Comparison of ENCODE assay signal across 25 cellular contexts in the genomic region with DNA sequence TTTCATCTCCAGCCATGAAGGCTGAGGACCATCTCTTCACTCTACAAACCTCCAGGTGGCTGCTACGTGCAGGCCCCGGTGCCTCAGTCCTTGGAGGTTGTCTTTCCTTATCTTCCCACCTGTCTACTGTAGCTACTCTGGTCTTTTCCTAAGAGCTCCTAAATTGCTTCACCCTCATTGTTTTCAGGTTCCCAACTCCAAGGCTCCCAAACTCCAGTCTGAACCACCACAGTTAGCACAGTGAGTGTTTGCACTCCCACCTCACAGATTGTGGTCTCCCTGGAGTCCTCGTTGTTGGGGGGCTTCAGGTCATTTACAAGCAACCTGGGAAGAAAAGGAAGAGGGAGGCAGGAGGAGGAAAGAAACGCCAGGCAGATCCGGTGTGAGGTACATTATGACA.
"Had no signal": no experiment of that assay in that cellular context is flagged by ENCODE, and none has a peak within 500 bp of the region (broad histone marks: within the 10 kb centered on the region; RNA-seq: fewer than 3 reads in every experiment).

No MANE protein-coding gene starts in this region.

- H3K4me1 Mint-ChIP-seq: naive thymus-derived CD8-positive, alpha-beta T cell had no signal

- H3K4me1 ChIP-seq: esophagus squamous epithelium, spleen, testis, upper lobe of right lung, vagina had no signal

- H3K36me3 ChIP-seq: esophagus squamous epithelium, ovary, spleen, stomach, tibial artery, upper lobe of right lung, vagina had no signal

- H3K27ac ChIP-seq: coronary artery, esophagus squamous epithelium, ovary, skin epidermis, spleen, testis, tibial artery, upper lobe of right lung, vagina had no signal

- H3K4me3 ChIP-seq: coronary artery, esophagus squamous epithelium, ovary, skin epidermis, spleen, stomach, testis, tibial artery, upper lobe of right lung, vagina had no signal

- H3K9me3 ChIP-seq: esophagus squamous epithelium, ovary, spleen, stomach, testis, tibial artery, upper lobe of right lung, vagina had no signal

- H3K27ac Mint-ChIP-seq: nephron progenitor cell; stimulated activated naive B cell treated with anti-CD40 and anti-IgM and Interleukin-4, amounts not matched to agents 10 μg/mL and 1 μg/mL and 100 μg/mL, for 72 hours had no signal

- DNase-seq: dermis blood vessel endothelial cell; effector memory CD4-positive, alpha-beta T cell; esophagus squamous epithelium; foreskin melanocyte; mammary epithelial cell; mesendoderm; midbrain; naive thymus-derived CD8-positive, alpha-beta T cell; nephron progenitor cell; nucleus accumbens; ovary; posterior cingulate gyrus; spleen; stimulated activated CD4-positive, alpha-beta T cell treated with anti-CD3 and anti-CD28 coated beads, Interleukin-2, amount 100 ng/mL, for 48 hours; stimulated activated naive B cell treated with anti-CD40 and anti-IgM and Interleukin-4, amounts not matched to agents 10 μg/mL and 1 μg/mL and 100 μg/mL, for 72 hours; stomach; substantia nigra; testis; tibial artery; upper lobe of right lung had no signal

- H3K9me3 Mint-ChIP-seq: naive thymus-derived CD8-positive, alpha-beta T cell; nephron progenitor cell had no signal

- H3K27me3 ChIP-seq: esophagus squamous epithelium, ovary, stomach, testis, tibial artery, upper lobe of right lung, vagina had no signal

- ATAC-seq: left lobe of liver; naive thymus-derived CD8-positive, alpha-beta T cell; sciatic nerve; stimulated activated naive B cell treated with anti-CD40 and anti-IgM and Interleukin-4, amounts not matched to agents 10 μg/mL and 1 μg/mL and 100 μg/mL, for 72 hours; upper lobe of right lung had no signal

- H3K36me3 Mint-ChIP-seq: naive thymus-derived CD8-positive, alpha-beta T cell; stimulated activated naive B cell treated with anti-CD40 and anti-IgM and Interleukin-4, amounts not matched to agents 10 μg/mL and 1 μg/mL and 100 μg/mL, for 72 hours had no signal

- H3K4me3 Mint-ChIP-seq: naive thymus-derived CD8-positive, alpha-beta T cell; nephron progenitor cell; stimulated activated naive B cell treated with anti-CD40 and anti-IgM and Interleukin-4, amounts not matched to agents 10 μg/mL and 1 μg/mL and 100 μg/mL, for 72 hours had no signal
